Comparison of ENCODE assay signal across 8 cellular contexts in genomic region chrX:53481816-53482485, GRCh38. TPM values are rescaled to one million over a fixed set of nuclear protein-coding genes. Genes with fewer than 3 reads are reported as not detected.
DNase-seq lines count a peak whose midpoint lies in the region; ATAC-seq and TF ChIP-seq lines count a peak whose summit lies in the region.

No MANE protein-coding gene starts in this region.

- peak overlapping the region; percentile 25 for H2AFZ ChIP-seq in neuronal stem cell (ENCODE audit: low read length)

- H4K8ac ChIP-seq in neuronal stem cell (ENCODE audit: low read depth, low read length), result no peak overlapping the region

- H3K27ac ChIP-seq in CD4-positive, alpha-beta memory T cell (ENCODE audit: low read depth, low read length), result no peak overlapping the region
- H3K27ac ChIP-seq in esophagus squamous epithelium (no peak overlapping the region), neuronal stem cell (replicated peaks; ENCODE audit: low read length) (no peak overlapping the region), upper lobe of right lung (no peak overlapping the region)

- no peak overlapping the region for H3K27ac Mint-ChIP-seq in CD4-positive, alpha-beta memory T cell

- H3K23ac ChIP-seq in neuronal stem cell (ENCODE audit: low read depth, low read length, poor library complexity), result no peak overlapping the region

- H4K91ac ChIP-seq in neuronal stem cell (ENCODE audit: low read depth, low read length, poor library complexity), result no peak overlapping the region

- DNase-seq in CD4-positive, alpha-beta memory T cell, result peak; percentile 37 to 51 (median 45)
- DNase-seq in HS-27A (ENCODE audit: low read depth), result peak; percentile 11
- peak; percentile 18 for DNase-seq in NOMO-1 treated with dmso at 0.1 percent for 144 hours (lab: John Stamatoyannopoulos, UW; ENCODE audit: unreplicated experiment)
- DNase-seq in activated CD8-positive, alpha-beta memory T cell treated with anti-CD3 and anti-CD28 coated beads, Interleukin-2, amount 50 U/mL, for 48 hours, result peak; percentile 56
- DNase-seq in esophagus squamous epithelium (lab: John Stamatoyannopoulos, UW), result no peak
- peak; percentile 48 for DNase-seq in neuronal stem cell (ENCODE audit: low spot score)
- DNase-seq in upper lobe of right lung, result peak; percentile 57

- peaks cover 0 to 15% (median 0%) of the 10 kb centered on the region in 4 donors for H3K4me1 Mint-ChIP-seq in CD4-positive, alpha-beta memory T cell

- no peak overlapping the region for H2BK5ac ChIP-seq in neuronal stem cell (ENCODE audit: low read length)

- H3K9me3 ChIP-seq in CD4-positive, alpha-beta memory T cell (ENCODE audit: control insufficient read depth in 1 of 2, low read length in 2 of 2), result no peaks in the 10 kb centered on the region
- H3K9me3 ChIP-seq in esophagus squamous epithelium, result no peaks in the 10 kb centered on the region
- no peaks in the 10 kb centered on the region for H3K9me3 ChIP-seq in neuronal stem cell (replicated peaks in 1 of 2; ENCODE audit: control insufficient read depth in 2 of 2, insufficient read depth in 1 of 2, low read depth in 1 of 2, low read length in 2 of 2)
- no peaks in the 10 kb centered on the region for H3K9me3 ChIP-seq in upper lobe of right lung

- no peak overlapping the region for H3K14ac ChIP-seq in neuronal stem cell (ENCODE audit: low read length)

- H3K18ac ChIP-seq in neuronal stem cell (ENCODE audit: low read length), result no peak overlapping the region

- no peak overlapping the region for H2AK5ac ChIP-seq in neuronal stem cell (ENCODE audit: low read depth, low read length)

- no peak overlapping the region for H3K4me2 ChIP-seq in neuronal stem cell (ENCODE audit: insufficient read depth, low read length, poor library complexity, severe bottlenecking)

- H3K4me1 ChIP-seq in CD4-positive, alpha-beta memory T cell (ENCODE audit: insufficient read depth, low read length), result no peaks in the 10 kb centered on the region
- H3K4me1 ChIP-seq in esophagus squamous epithelium, result peaks cover 0 to 16% (median 5%) of the 10 kb centered on the region in 3 donors
- no peaks in the 10 kb centered on the region for H3K4me1 ChIP-seq in neuronal stem cell (ENCODE audit: control insufficient read depth in 2 of 2, insufficient read depth in 1 of 2, low read depth in 1 of 2, low read length in 2 of 2)
- H3K4me1 ChIP-seq in upper lobe of right lung, result no peaks in the 10 kb centered on the region

- no peaks in the 10 kb centered on the region for H3K79me1 ChIP-seq in neuronal stem cell (ENCODE audit: low read depth, low read length)

- no peak overlapping the region for H3K9ac ChIP-seq in neuronal stem cell (ENCODE audit: low read depth, low read length, poor library complexity)

- ATAC-seq in upper lobe of right lung (peak; percentile 85), GM18870 (IDR thresholded peaks at IDR 0.05; ENCODE audit: unreplicated experiment) (no peak)

- no peak overlapping the region for H2BK15ac ChIP-seq in neuronal stem cell (ENCODE audit: low read length)

- no peak overlapping the region for H2BK120ac ChIP-seq in neuronal stem cell (ENCODE audit: low read depth, low read length)

- peaks cover 2% of the 10 kb centered on the region in 2 donors for H3K27me3 Mint-ChIP-seq in CD4-positive, alpha-beta memory T cell

- no peak overlapping the region for H2BK12ac ChIP-seq in neuronal stem cell (ENCODE audit: low read length)

- POLR2A ChIA-PET in CD4-positive, alpha-beta memory T cell (lab: Charles Lee; ENCODE audit: partially characterized antibody), result no interaction called here

- CTCF ChIA-PET in CD4-positive, alpha-beta memory T cell (lab: Charles Lee; ENCODE audit: partially characterized antibody), result interaction anchor here (0.6 to 5.1 kb wide), 17 partner anchors 9 to 198 kb away, joined by 3 to 61 read pairs (median 4); partner anchors contain the start of genes RIBC1 and SMC1A

- no peaks in the 10 kb centered on the region for H3K36me3 ChIP-seq in CD4-positive, alpha-beta memory T cell (ENCODE audit: insufficient read depth, low read length)
- H3K36me3 ChIP-seq in esophagus squamous epithelium, result no peaks in the 10 kb centered on the region
- no peaks in the 10 kb centered on the region for H3K36me3 ChIP-seq in neuronal stem cell (replicated peaks in 1 of 2; ENCODE audit: control insufficient read depth in 2 of 2, insufficient read depth in 2 of 2, low read length in 2 of 2)
- H3K36me3 ChIP-seq in upper lobe of right lung, result no peaks in the 10 kb centered on the region

- H3K27me3 ChIP-seq in CD4-positive, alpha-beta memory T cell (ENCODE audit: insufficient read depth, low read length), result no peaks in the 10 kb centered on the region
- H3K27me3 ChIP-seq in esophagus squamous epithelium, result no peaks in the 10 kb centered on the region
- H3K27me3 ChIP-seq in neuronal stem cell (ENCODE audit: control insufficient read depth in 3 of 3, insufficient read depth in 3 of 3, low read depth in 1 of 3, low read length in 3 of 3), result no peaks in the 10 kb centered on the region
- H3K27me3 ChIP-seq in upper lobe of right lung, result no peaks in the 10 kb centered on the region

- H3K4me3 ChIP-seq in CD4-positive, alpha-beta memory T cell (ENCODE audit: low read length in 2 of 2), result no peak overlapping the region
- no peak overlapping the region for H3K4me3 ChIP-seq in esophagus squamous epithelium
- H3K4me3 ChIP-seq in neuronal stem cell (ENCODE audit: low read length in 2 of 2), result no peak overlapping the region
- H3K4me3 ChIP-seq in upper lobe of right lung, result no peak overlapping the region

- no peak overlapping the region for H3K4me3 Mint-ChIP-seq in CD4-positive, alpha-beta memory T cell

- TF ChIP-seq POLR2A in esophagus squamous epithelium (IDR thresholded peaks at IDR 0.05), result no peak

- H3K36me3 Mint-ChIP-seq in CD4-positive, alpha-beta memory T cell, result no peaks in the 10 kb centered on the region

- peak in 5 of 6 experiments; percentile 37 to 63 (median 57) for TF ChIP-seq CTCF in esophagus squamous epithelium (IDR thresholded peaks at IDR 0.05)
- TF ChIP-seq CTCF in upper lobe of right lung (IDR thresholded peaks at IDR 0.05), result peak; percentile 58

- no peaks in the 10 kb centered on the region for H3K9me3 Mint-ChIP-seq in CD4-positive, alpha-beta memory T cell

- intact Hi-C loops in CD4-positive, alpha-beta memory T cell (cut with micrococcal nuclease), result loop anchor here (1.0 kb wide), 2 partner anchors 165 to 169 kb away; no protein-coding TSS in a partner anchor
- intact Hi-C loops in esophagus squamous epithelium (cut with DNase I), result loop anchor here (10.0 kb wide), 1 partner anchor 167 kb away; no protein-coding TSS in a partner anchor
- intact Hi-C loops in upper lobe of right lung (cut with DNase I), result no loop called here

- WGBS in esophagus squamous epithelium, 2 donors, result 20 to 30% methylated on average over 2 to 3 of the region's 3 CpGs
- no CpG with 5 or more reads among the region's 3 CpGs for WGBS in neuronal stem cell (ENCODE audit: extremely low coverage in 2 of 2, insufficient read length in 2 of 2, insufficient replicate concordance in 1 of 2), 2 donors

- H3K4ac ChIP-seq in neuronal stem cell (ENCODE audit: low read length), result no peak overlapping the region

RNA-seq across cellular contexts. Expression of gene HSD17B10, which starts 47.8 kb away (rescaled TPM):
- 10 to 100 TPM; 32.6 to 32.8 TPM for total RNA-seq in CD4-positive, alpha-beta memory T cell
- 100 to 1,000 TPM; 127 to 128 TPM for polyA plus RNA-seq in CD4-positive, alpha-beta memory T cell
- 100 to 1,000 TPM in 3 of 4 donors, 10 to 100 TPM in 1; 81.6 to 130 (median 115) TPM for total RNA-seq in esophagus squamous epithelium
- polyA plus RNA-seq in neuronal stem cell (2013, experiment 1 of 2), result 67.7 TPM
- polyA plus RNA-seq in neuronal stem cell (2013, experiment 2 of 2), result 68.1 TPM
- total RNA-seq in upper lobe of right lung, result 46.7 TPM

RNA-seq across cellular contexts. Expression of gene RIBC1, which starts 59.3 kb away (rescaled TPM):
- total RNA-seq in CD4-positive, alpha-beta memory T cell, result 1 to 10 TPM; 1.2 to 1.7 TPM
- polyA plus RNA-seq in CD4-positive, alpha-beta memory T cell, result under 1 TPM in 1 of 2 donors, not detected in 1; 0.47 TPM
- total RNA-seq in esophagus squamous epithelium (1 to 10 TPM in 2 of 4 donors, under 1 TPM in 1, not detected in 1; 0.57 to 1.2 (median 1.1) TPM), upper lobe of right lung (0.87 TPM)
- 1.5 TPM for polyA plus RNA-seq in neuronal stem cell (2013, experiment 1 of 2)
- polyA plus RNA-seq in neuronal stem cell (2013, experiment 2 of 2), result 1.5 TPM

RNA-seq across cellular contexts. Expression of gene SMC1A, which starts 59.5 kb away (rescaled TPM):
- 10 to 100 TPM; 59.1 to 70.4 TPM for total RNA-seq in CD4-positive, alpha-beta memory T cell
- polyA plus RNA-seq in CD4-positive, alpha-beta memory T cell, result 10 to 100 TPM; 17.1 to 80.5 TPM
- 10 to 100 TPM; 24.4 to 35.4 (median 33.1) TPM for total RNA-seq in esophagus squamous epithelium
- 53.4 TPM for polyA plus RNA-seq in neuronal stem cell (2013, experiment 1 of 2)
- 50.4 TPM for polyA plus RNA-seq in neuronal stem cell (2013, experiment 2 of 2)
- 51.8 TPM for total RNA-seq in upper lobe of right lung
